Comparison of ENCODE assay signal across 8 cellular contexts in the genomic region with DNA sequence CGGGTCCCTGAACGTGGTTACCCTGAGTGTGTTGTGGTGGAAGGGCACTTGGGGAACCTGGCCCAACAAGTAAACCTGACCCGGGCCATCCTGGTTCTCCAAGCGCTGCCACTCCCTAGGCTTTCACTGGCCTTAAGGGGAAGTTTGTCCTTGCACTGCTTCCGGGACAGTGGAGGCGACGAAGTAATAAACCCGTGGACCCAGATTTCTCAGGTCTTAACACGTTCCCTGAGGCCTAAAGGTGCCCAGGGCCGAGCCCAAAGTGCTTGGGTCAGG.
A peak's percentile ranks its signal among the peaks of the same experiment; 100 is the strongest.
DNase-seq lines count a peak whose midpoint lies in the region; ATAC-seq and TF ChIP-seq lines count a peak whose summit lies in the region.

No MANE protein-coding gene starts in this region.

- ATAC-seq in HG03378 (IDR thresholded peaks at IDR 0.05; ENCODE audit: unreplicated experiment), result peak; percentile 12
- no peak for ATAC-seq in GM21367 (IDR thresholded peaks at IDR 0.05; ENCODE audit: unreplicated experiment)

- TF ChIP-seq CTCF in AG09309 (IDR thresholded peaks at IDR 0.05; ENCODE audit: control insufficient read depth, insufficient read depth, low read depth, low read length, missing control alignments) (no peak), cardiac fibroblast (IDR thresholded peaks at IDR 0.05; ENCODE audit: low read depth, low read length) (no peak)

- peak overlapping the region; percentile 75 for H3K27ac ChIP-seq in muscle layer of colon (ENCODE audit: low read depth, low read length)

- peaks cover under 1% of the 10 kb centered on the region for H3K36me3 ChIP-seq in muscle layer of colon (ENCODE audit: insufficient read depth, low read length)

- peaks cover 16% of the 10 kb centered on the region for H3K4me1 ChIP-seq in muscle layer of colon (ENCODE audit: insufficient read depth, low read length)

- H3K9ac ChIP-seq in muscle layer of colon (ENCODE audit: low read length), result peak overlapping the region; percentile 57

- H3K27me3 ChIP-seq in muscle layer of colon (ENCODE audit: control insufficient read depth in 1 of 2, insufficient read depth in 2 of 2, low read length in 2 of 2), result no peaks in the 10 kb centered on the region

- H3K9me3 ChIP-seq in muscle layer of colon (ENCODE audit: low read length), result no peaks in the 10 kb centered on the region

- H3K4me3 ChIP-seq in AG09309 (ENCODE audit: control insufficient read depth, low read depth, low read length), result peak overlapping the region; percentile 55
- H3K4me3 ChIP-seq in cardiac fibroblast (replicated peaks in 1 of 2; ENCODE audit: low read depth in 2 of 2, low read length in 2 of 2), result peak overlapping the region; percentile 64 to 74
- H3K4me3 ChIP-seq in muscle layer of colon (ENCODE audit: low read depth in 1 of 2, low read length in 2 of 2), result peak overlapping the region; percentile 63 to 79

- DNase-seq in AG09309 (ENCODE audit: low read depth) (no peak), cardiac fibroblast (ENCODE audit: low read depth in 2 of 2) (no peak), Kasumi-1 (lab: John Stamatoyannopoulos, UW) (no peak), hippocampal formation (lab: John Stamatoyannopoulos, UW) (no peak), GOT3 (lab: John Stamatoyannopoulos, UW) (no peak)
